16 cellular contexts compared by ENCODE assay signal in genomic region chr12:66398931-66399625, GRCh38.
DNase-seq lines count a peak whose midpoint lies in the region; ATAC-seq and TF ChIP-seq lines count a peak whose summit lies in the region.
"Had no signal": no experiment of that assay in that cellular context is flagged by ENCODE, and none has a peak within 500 bp of the region (broad histone marks: within the 10 kb centered on the region; RNA-seq: fewer than 3 reads in every experiment).

No MANE protein-coding gene starts in this region.

- DNase-seq in NCI-H226 (peak; percentile 64), choroid plexus epithelial cell (ENCODE audit: low read depth) (peak; percentile 21), renal cortical epithelial cell (ENCODE audit: low read depth) (peak; percentile 17), ureter (ENCODE audit: low spot score) (no peak), medulla oblongata (ENCODE audit: extremely low spot score) (no peak)
- DNase-seq: activated naive CD8-positive, alpha-beta T cell treated with anti-CD3 and anti-CD28 coated beads for 36 hours; DMS79; NCI-H2029; ovary; small intestine; stimulated activated naive CD8-positive, alpha-beta T cell treated with anti-CD3 and anti-CD28 coated beads, Interleukin-15, amount 100 ng/mL, for 72 hours; T-helper 17 cell had no signal

- no peak overlapping the region for H3K27ac Mint-ChIP-seq in stimulated activated memory B cell treated with anti-CD40 and anti-IgM and Interleukin-4, amounts not matched to agents 10 μg/mL and 1 μg/mL and 100 μg/mL, for 72 hours
- H3K27ac Mint-ChIP-seq: activated naive CD8-positive, alpha-beta T cell treated with anti-CD3 and anti-CD28 coated beads for 36 hours; GM23338; stimulated activated naive CD8-positive, alpha-beta T cell treated with anti-CD3 and anti-CD28 coated beads, Interleukin-15, amount 100 ng/mL, for 72 hours had no signal

- H3K4me3 Mint-ChIP-seq in stimulated activated memory B cell treated with anti-CD40 and anti-IgM and Interleukin-4, amounts not matched to agents 10 μg/mL and 1 μg/mL and 100 μg/mL, for 72 hours = no peak overlapping the region
- H3K4me3 Mint-ChIP-seq: activated naive CD8-positive, alpha-beta T cell treated with anti-CD3 and anti-CD28 coated beads for 36 hours; GM23338; stimulated activated naive CD8-positive, alpha-beta T cell treated with anti-CD3 and anti-CD28 coated beads, Interleukin-15, amount 100 ng/mL, for 72 hours; T-helper 17 cell had no signal

- H3K27ac ChIP-seq in KOPT-K1 (ENCODE audit: low read depth, low read length, poor library complexity, severe bottlenecking) = peak overlapping the region; percentile 1
- H3K27ac ChIP-seq: ovary had no signal

- H3K4me3 ChIP-seq in choroid plexus epithelial cell (ENCODE audit: low read depth, low read length) = no peak overlapping the region
- H3K4me3 ChIP-seq: GM23338, K562, ovary had no signal

- no peaks in the 10 kb centered on the region for H3K36me3 Mint-ChIP-seq in stimulated activated memory B cell treated with anti-CD40 and anti-IgM and Interleukin-4, amounts not matched to agents 10 μg/mL and 1 μg/mL and 100 μg/mL, for 72 hours
- H3K36me3 Mint-ChIP-seq: activated naive CD8-positive, alpha-beta T cell treated with anti-CD3 and anti-CD28 coated beads for 36 hours had no signal

- H3K9me3 ChIP-seq in KOPT-K1 (ENCODE audit: insufficient read depth, low read length, poor library complexity, severe bottlenecking) = no peaks in the 10 kb centered on the region
- H3K9me3 ChIP-seq: ovary had no signal

- peaks cover 8% of the 10 kb centered on the region for H3K27me3 Mint-ChIP-seq in stimulated activated memory B cell treated with anti-CD40 and anti-IgM and Interleukin-4, amounts not matched to agents 10 μg/mL and 1 μg/mL and 100 μg/mL, for 72 hours

- H3K4me1 Mint-ChIP-seq in stimulated activated memory B cell treated with anti-CD40 and anti-IgM and Interleukin-4, amounts not matched to agents 10 μg/mL and 1 μg/mL and 100 μg/mL, for 72 hours = no peaks in the 10 kb centered on the region

- ATAC-seq in stimulated activated memory B cell treated with anti-CD40 and anti-IgM and Interleukin-4, amounts not matched to agents 10 μg/mL and 1 μg/mL and 100 μg/mL, for 72 hours = no peak
- ATAC-seq: GM23338; K562; stimulated activated naive CD8-positive, alpha-beta T cell treated with anti-CD3 and anti-CD28 coated beads, Interleukin-15, amount 100 ng/mL, for 72 hours; T-helper 17 cell had no signal

- TF ChIP-seq CTCF in choroid plexus epithelial cell (conservative IDR thresholded peaks at IDR 0.05; ENCODE audit: low read depth, low read length) = no peak

- no peaks in the 10 kb centered on the region for H3K36me3 ChIP-seq in KOPT-K1 (ENCODE audit: insufficient read depth, low read length)
- H3K36me3 ChIP-seq: ovary had no signal

- H3K9me3 Mint-ChIP-seq in stimulated activated memory B cell treated with anti-CD40 and anti-IgM and Interleukin-4, amounts not matched to agents 10 μg/mL and 1 μg/mL and 100 μg/mL, for 72 hours = no peaks in the 10 kb centered on the region
- H3K9me3 Mint-ChIP-seq: activated naive CD8-positive, alpha-beta T cell treated with anti-CD3 and anti-CD28 coated beads for 36 hours; GM23338; stimulated activated naive CD8-positive, alpha-beta T cell treated with anti-CD3 and anti-CD28 coated beads, Interleukin-15, amount 100 ng/mL, for 72 hours had no signal

Comparison
In these comparisons a context has a peak if more than half of its experiments do, and no peak if none do; other contexts are left out.
1. DNase-seq: peak in NCI-H226 (single experiment), choroid plexus epithelial cell (single experiment) and renal cortical epithelial cell (single experiment); none in ureter (single experiment) and medulla oblongata (single experiment).